ENCODE assay signal across 29 cellular contexts in the genomic region with DNA sequence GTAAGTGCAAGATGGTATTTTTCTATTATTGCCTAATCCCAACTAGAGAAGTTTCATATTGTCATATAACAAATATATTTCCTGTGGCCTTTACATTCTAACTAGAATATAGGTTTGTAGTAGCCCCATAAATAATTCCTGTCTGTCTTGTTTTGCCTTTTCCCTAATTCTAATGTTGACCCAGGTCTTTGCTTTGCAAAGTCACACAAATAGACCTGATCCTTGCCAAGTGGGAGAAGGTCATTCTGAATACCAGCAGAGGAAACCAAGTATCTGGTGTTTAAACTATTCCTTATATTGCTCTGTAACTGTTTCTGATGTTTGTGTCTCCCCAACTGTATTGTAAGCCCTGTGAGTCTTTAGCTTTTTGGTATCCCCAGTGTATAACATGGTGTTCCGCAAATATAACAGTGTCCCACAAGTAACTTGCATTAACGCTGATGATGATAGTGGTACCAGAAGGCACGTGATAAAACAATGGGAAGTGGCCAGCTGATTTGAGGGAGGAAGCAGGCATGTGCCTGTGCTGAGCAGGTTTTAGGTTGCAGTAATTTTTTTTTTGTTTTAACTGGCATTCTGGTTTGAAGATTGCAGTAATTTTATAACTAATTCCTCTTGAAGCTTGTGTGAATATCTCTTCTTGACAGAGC. TPM values are rescaled to one million over a fixed set of nuclear protein-coding genes. Genes with fewer than 3 reads are reported as not detected.
DNase-seq lines count a peak whose midpoint lies in the region; ATAC-seq, FAIRE-seq and TF ChIP-seq lines count a peak whose summit lies in the region.
"Had no signal": no experiment of that assay in that cellular context is flagged by ENCODE, and none has a peak within 500 bp of the region (broad histone marks: within the 10 kb centered on the region; RNA-seq: fewer than 3 reads in every experiment).

No MANE protein-coding gene starts in this region.

- H3K4me3 ChIP-seq in pancreas = no peak overlapping the region
- H3K4me3 ChIP-seq: BLaER1, colonic mucosa, HAP-1, hepatocyte, tibial nerve had no signal

- peak; percentile 73 for ATAC-seq in left ventricle myocardium superior
- ATAC-seq in pancreas = peak; percentile 60 to 81 (median 80)
- ATAC-seq in activated CD4-positive, alpha-beta T cell treated with anti-CD3 and anti-CD28 coated beads for 36 hours = no peak
- ATAC-seq: effector memory CD8-positive, alpha-beta T cell; left colon; natural killer cell had no signal

- H3K9me3 ChIP-seq in pancreas = no peaks in the 10 kb centered on the region
- H3K9me3 ChIP-seq: BLaER1, colonic mucosa, HAP-1, tibial nerve had no signal

- H3K9me3 Mint-ChIP-seq in activated CD4-positive, alpha-beta T cell treated with anti-CD3 and anti-CD28 coated beads for 36 hours (ENCODE audit: low read depth) = no peaks in the 10 kb centered on the region
- H3K9me3 Mint-ChIP-seq: activated B cell treated with CpG ODN at 0.5 μM for 24 hours; activated naive CD4-positive, alpha-beta T cell treated with anti-CD3 and anti-CD28 coated beads, Interleukin-2, amount 10 ng/mL, durations not matched to agents 7 days and 5 days; effector memory CD8-positive, alpha-beta T cell; mesothelial cell of epicardium; natural killer cell; T-helper 2 cell treated with Interferon-gamma antibody and Interleukin-4, amounts not matched to agents 5 μg/mL and 100 μg/mL, for 36 hours had no signal

- DNase-seq in HT-29 (ENCODE audit: low spot score) = peak; percentile 3
- DNase-seq in left ventricle myocardium superior = no peak
- no peak for DNase-seq in pancreas
- DNase-seq in AG08395 (ENCODE audit: low spot score) = no peak
- no peak for DNase-seq in midbrain (lab: John Stamatoyannopoulos, UW)
- no peak for DNase-seq in activated CD4-positive, alpha-beta T cell treated with anti-CD3 and anti-CD28 coated beads for 36 hours
- DNase-seq in amygdala (lab: John Stamatoyannopoulos, UW) = no peak
- DNase-seq: ACHN; activated B cell treated with CpG ODN at 0.5 μM for 24 hours; activated CD4-positive, alpha-beta T cell treated with anti-CD3 and anti-CD28 coated beads, Interleukin-2, amount 50 U/mL, for 4 hours; activated CD8-positive, alpha-beta memory T cell treated with anti-CD3 and anti-CD28 coated beads, Interleukin-2, amount 50 U/mL, for 4 hours; activated naive CD4-positive, alpha-beta T cell treated with anti-CD3 and anti-CD28 coated beads, Interleukin-2, amount 10 ng/mL, durations not matched to agents 7 days and 5 days; colonic mucosa; COR-L47; DMS79; effector memory CD8-positive, alpha-beta T cell; left colon; natural killer cell; NCI-H1048; NCI-H1694; NCI-H510A; SHP77 had no signal

- H3K27ac ChIP-seq in VCaP = peak overlapping the region; percentile 97
- peak overlapping the region in 1 of 4 donors; percentile 10 for H3K27ac ChIP-seq in pancreas
- H3K27ac ChIP-seq: BLaER1, colonic mucosa, hepatocyte, tibial nerve had no signal

- no peak for TF ChIP-seq CTCF in VCaP (conservative IDR thresholded peaks at IDR 0.05)
- TF ChIP-seq CTCF in pancreas (IDR thresholded peaks at IDR 0.05) = no peak

- H3K27me3 ChIP-seq in pancreas = no peaks in the 10 kb centered on the region
- H3K27me3 ChIP-seq: BLaER1, colonic mucosa, hepatocyte, tibial nerve had no signal

- no peak overlapping the region for H3K27ac Mint-ChIP-seq in activated CD4-positive, alpha-beta T cell treated with anti-CD3 and anti-CD28 coated beads for 36 hours
- H3K27ac Mint-ChIP-seq: activated B cell treated with CpG ODN at 0.5 μM for 24 hours; activated naive CD4-positive, alpha-beta T cell treated with anti-CD3 and anti-CD28 coated beads, Interleukin-2, amount 10 ng/mL, durations not matched to agents 7 days and 5 days; effector memory CD8-positive, alpha-beta T cell; mesothelial cell of epicardium; natural killer cell; T-helper 2 cell treated with Interferon-gamma antibody and Interleukin-4, amounts not matched to agents 5 μg/mL and 100 μg/mL, for 36 hours had no signal

- FAIRE-seq in pancreas (lab: Jason Lieb, UNC) = no peak

- POLR2A ChIA-PET in activated CD4-positive, alpha-beta T cell treated with anti-CD3 and anti-CD28 coated beads for 36 hours (lab: Charles Lee) = no interaction called here

- peaks cover 22% of the 10 kb centered on the region for H3K36me3 Mint-ChIP-seq in activated CD4-positive, alpha-beta T cell treated with anti-CD3 and anti-CD28 coated beads for 36 hours (ENCODE audit: low read depth)
- H3K36me3 Mint-ChIP-seq: natural killer cell had no signal

- WGBS in pancreas, 2 donors = 34 to 35% methylated on average over 3 of the region's 3 CpGs

- peaks cover 0 to 21% (median 0%) of the 10 kb centered on the region in 3 donors for H3K36me3 ChIP-seq in pancreas
- H3K36me3 ChIP-seq: colonic mucosa, HAP-1 had no signal

- intact Hi-C loops in left ventricle myocardium superior (cut with micrococcal nuclease) (no loop called here), pancreas (cut with DNase I) (no loop called here)
- intact Hi-C loops in activated CD4-positive, alpha-beta T cell treated with anti-CD3 and anti-CD28 coated beads for 36 hours (cut with DNase I, micrococcal nuclease) = no loop called here

- CTCF ChIA-PET in activated CD4-positive, alpha-beta T cell treated with anti-CD3 and anti-CD28 coated beads for 36 hours (lab: Charles Lee) = interaction anchor here (0.7 to 1.0 kb wide), 2 partner anchors 19 to 70 kb away, joined by 3 read pairs; no protein-coding TSS in a partner anchor

- H3K4me1 Mint-ChIP-seq in activated CD4-positive, alpha-beta T cell treated with anti-CD3 and anti-CD28 coated beads for 36 hours = peaks cover 17% of the 10 kb centered on the region
- H3K4me1 Mint-ChIP-seq: activated naive CD4-positive, alpha-beta T cell treated with anti-CD3 and anti-CD28 coated beads, Interleukin-2, amount 10 ng/mL, durations not matched to agents 7 days and 5 days; mesothelial cell of epicardium had no signal

- H3K27me3 Mint-ChIP-seq in activated CD4-positive, alpha-beta T cell treated with anti-CD3 and anti-CD28 coated beads for 36 hours = no peaks in the 10 kb centered on the region
- H3K27me3 Mint-ChIP-seq: activated B cell treated with CpG ODN at 0.5 μM for 24 hours; activated naive CD4-positive, alpha-beta T cell treated with anti-CD3 and anti-CD28 coated beads, Interleukin-2, amount 10 ng/mL, durations not matched to agents 7 days and 5 days; effector memory CD8-positive, alpha-beta T cell had no signal

- no peak overlapping the region for H3K4me3 Mint-ChIP-seq in activated CD4-positive, alpha-beta T cell treated with anti-CD3 and anti-CD28 coated beads for 36 hours
- H3K4me3 Mint-ChIP-seq: activated B cell treated with CpG ODN at 0.5 μM for 24 hours; activated naive CD4-positive, alpha-beta T cell treated with anti-CD3 and anti-CD28 coated beads, Interleukin-2, amount 10 ng/mL, durations not matched to agents 7 days and 5 days; effector memory CD8-positive, alpha-beta T cell; mesothelial cell of epicardium; natural killer cell; T-helper 2 cell treated with Interferon-gamma antibody and Interleukin-4, amounts not matched to agents 5 μg/mL and 100 μg/mL, for 36 hours had no signal

- peaks cover 14 to 22% (median 16%) of the 10 kb centered on the region in 3 donors for H3K4me1 ChIP-seq in pancreas
- H3K4me1 ChIP-seq: BLaER1, colonic mucosa, HAP-1 had no signal

RNA-seq across cellular contexts. Expression of a gene that starts 11.1 kb away (rescaled TPM):
- total RNA-seq in HT-29 (2014; rRNA removed; shearing (Covaris generic)) = 25.2 and 26.6 TPM in 2 replicates
- total RNA-seq in left ventricle myocardium superior = 1,919 TPM
- 10 to 100 TPM; 45.8 to 76.8 (median 60.2) TPM for total RNA-seq in pancreas
- 10 to 100 TPM; 36.3 to 75.1 TPM for polyA plus RNA-seq in pancreas
- total RNA-seq in activated CD4-positive, alpha-beta T cell treated with anti-CD3 and anti-CD28 coated beads for 36 hours = 10 to 100 TPM; 71.4 to 73.4 TPM

RNA-seq across cellular contexts. Expression of a gene that starts 11.4 kb away (rescaled TPM):
- 56.2 and 58.9 TPM in 2 replicates for total RNA-seq in HT-29 (2014; rRNA removed; shearing (Covaris generic))
- total RNA-seq in left ventricle myocardium superior (800 TPM), pancreas (10 to 100 TPM; 58.7 to 89.6 (median 69.2) TPM)
- 10 to 100 TPM; 32.1 to 64.8 TPM for polyA plus RNA-seq in pancreas
- 100 to 1,000 TPM; 149 to 154 TPM for total RNA-seq in activated CD4-positive, alpha-beta T cell treated with anti-CD3 and anti-CD28 coated beads for 36 hours

Comparison
In these comparisons a context has a peak if more than half of its experiments do, and no peak if none do; other contexts are left out.
1. RNA of a gene that starts 11.1 kb away (total RNA-seq): 1,919 TPM in left ventricle myocardium superior (single experiment); 71.4 to 73.4 TPM in activated CD4-positive, alpha-beta T cell treated with anti-CD3 and anti-CD28 coated beads for 36 hours, 45.8 to 76.8 TPM in pancreas and 25.2 to 26.6 TPM in HT-29; every median in the first group is over 10 times any median in the second.